16 cellular contexts compared by ENCODE assay signal in genomic region chr1:218425647-218426342, GRCh38.
DNase-seq lines count a peak whose midpoint lies in the region; ATAC-seq lines count a peak whose summit lies in the region.
"Had no signal": no experiment of that assay in that cellular context is flagged by ENCODE, and none has a peak within 500 bp of the region (broad histone marks: within the 10 kb centered on the region; RNA-seq: fewer than 3 reads in every experiment).

No MANE protein-coding gene starts in this region.

- in situ Hi-C loops in SK-MEL-5 (cut with HindIII; ENCODE audit: low pct_unique_long_range_greater_than_20kb, low sequenced_read_pairs): no loop called here

- ATAC-seq in sciatic nerve (peak; percentile 79), GM18519 (IDR thresholded peaks at IDR 0.05; ENCODE audit: low FRiP score, unreplicated experiment) (no peak)
- ATAC-seq: activated T-cell treated with anti-CD3 and anti-CD28 coated beads, Interleukin-2, amount 50 U/mL, for 4 hours; GM12878; HCT116; natural killer cell had no signal

- DNase-seq in HCEC 1CT (peak; percentile 86), SK-MEL-5 (ENCODE audit: low read depth, low spot score) (peak; percentile 95), fibroblast of the conjunctiva (ENCODE audit: low read depth) (peak; percentile 45), sciatic nerve (ENCODE audit: low spot score) (no peak), NCI-H187 (lab: John Stamatoyannopoulos, UW) (no peak), iPS-NIHi7 (ENCODE audit: extremely low spot score) (no peak)
- DNase-seq: activated CD4-positive, CD25-positive, alpha-beta regulatory T cell; activated T-cell treated with anti-CD3 and anti-CD28 coated beads, Interleukin-2, amount 50 U/mL, for 4 hours; kidney; natural killer cell; NCI-H1436; NCI-H526 treated with DMSO at 0.1 percent for 48 hours; spleen had no signal

- intact Hi-C loops in sciatic nerve (cut with DNase I): no loop called here

Comparison
In these comparisons a context has a peak if more than half of its experiments do, and no peak if none do; other contexts are left out.
1. DNase-seq: peak in HCEC 1CT (single experiment), SK-MEL-5 (single experiment) and fibroblast of the conjunctiva (single experiment); none in sciatic nerve (single experiment), NCI-H187 (0 of 2) and iPS-NIHi7 (single experiment).